ENCODE assay signal across 27 cellular contexts in genomic region chr7:106606120-106606519, GRCh38.
"Had no signal": no experiment of that assay in that cellular context is flagged by ENCODE, and none has a peak within 500 bp of the region (broad histone marks: within the 10 kb centered on the region; RNA-seq: fewer than 3 reads in every experiment).

No MANE protein-coding gene starts in this region.

- H3K4me1 ChIP-seq: colonic mucosa, esophagus squamous epithelium, gastrocnemius medialis, gastroesophageal sphincter, heart left ventricle, heart right ventricle had no signal

- ATAC-seq: effector memory CD8-positive, alpha-beta T cell; esophagus mucosa; foreskin keratinocyte; gastrocnemius medialis; gastroesophageal sphincter; heart left ventricle; heart right ventricle had no signal

- DNase-seq: colonic mucosa; cortex of kidney; dermis blood vessel endothelial cell; dorsolateral prefrontal cortex; effector CD4-positive, alpha-beta T cell; effector CD8-positive, alpha-beta T cell; effector memory CD4-positive, alpha-beta T cell; effector memory CD8-positive, alpha-beta T cell; endodermal cell; erythroblast; esophagus squamous epithelium; foreskin fibroblast; foreskin keratinocyte; foreskin melanocyte; gastrocnemius medialis; glutamatergic neuron; head of caudate nucleus; heart left ventricle; heart right ventricle had no signal

- H3K36me3 ChIP-seq: colonic mucosa, esophagus squamous epithelium, gastrocnemius medialis, gastroesophageal sphincter, heart left ventricle, heart right ventricle had no signal

- H3K27me3 ChIP-seq: colonic mucosa, dorsolateral prefrontal cortex, esophagus squamous epithelium, foreskin keratinocyte, gastrocnemius medialis, gastroesophageal sphincter, heart left ventricle, heart right ventricle had no signal

- FAIRE-seq: colon, endometrium, endothelial cell of umbilical vein, frontal cortex had no signal

- H3K9me3 ChIP-seq: colonic mucosa, esophagus squamous epithelium, gastrocnemius medialis, gastroesophageal sphincter, heart left ventricle, heart right ventricle had no signal

- H3K4me3 ChIP-seq: colonic mucosa, coronary artery, dorsolateral prefrontal cortex, esophagus squamous epithelium, gastrocnemius medialis, gastroesophageal sphincter, heart left ventricle, heart right ventricle had no signal

- H3K27ac ChIP-seq: colonic mucosa, coronary artery, dorsolateral prefrontal cortex, epithelial cell of prostate, esophagus squamous epithelium, foreskin keratinocyte, gastrocnemius medialis, gastroesophageal sphincter, heart left ventricle, heart right ventricle had no signal
